17 cellular contexts compared by ENCODE assay signal in genomic region chr17:413706-414440, GRCh38. TPM values are rescaled to one million over a fixed set of nuclear protein-coding genes. Genes with fewer than 3 reads are reported as not detected.
DNase-seq lines count a peak whose midpoint lies in the region; ATAC-seq, FAIRE-seq and TF ChIP-seq lines count a peak whose summit lies in the region.
"Had no signal": no experiment of that assay in that cellular context is flagged by ENCODE, and none has a peak within 500 bp of the region (broad histone marks: within the 10 kb centered on the region; RNA-seq: fewer than 3 reads in every experiment).

No MANE protein-coding gene starts in this region.

- no peak for TF ChIP-seq POLR2A in GM12878 (IDR thresholded peaks at IDR 0.05; ENCODE audit: low read depth, low read length)

- intact Hi-C loops in GM12878 (cut with micrococcal nuclease; ENCODE audit: unreplicated experiment) = loop anchor here (5.0 kb wide), 1 partner anchor 273 kb away; no protein-coding TSS in a partner anchor

- RAD21 ChIA-PET in GM12878 (lab: Charles Lee; ENCODE audit: unreplicated experiment) = interaction anchor here (3.6 kb wide), 1 partner anchor 287 kb away, joined by 18 read pairs; no protein-coding TSS in a partner anchor

- peaks cover 5% of the 10 kb centered on the region for H3K27me3 Mint-ChIP-seq in activated naive CD4-positive, alpha-beta T cell treated with anti-CD3 and anti-CD28 coated beads, Interleukin-2, amount 10 ng/mL, durations not matched to agents 7 days and 5 days

- no peak overlapping the region for H2AFZ ChIP-seq in GM12878 (ENCODE audit: control insufficient read depth, low read depth, low read length)

- SMC1A ChIA-PET in GM12878 (lab: Charles Lee; ENCODE audit: uncharacterized antibody, unreplicated experiment) = interaction anchor here (0.6 to 1.2 kb wide), 2 partner anchors 112 to 286 kb away, joined by 3 to 6 read pairs; no protein-coding TSS in a partner anchor

- H3K4me2 ChIP-seq in GM12878 (ENCODE audit: control insufficient read depth, insufficient read depth) = peak overlapping the region; percentile 99; the same call in 1 of the 2 replicates

- peaks cover 16% of the 10 kb centered on the region for H3K79me2 ChIP-seq in GM12878 (ENCODE audit: control insufficient read depth, insufficient read depth, low read length)

- no peak for TF ChIP-seq CTCF in GM12878 (IDR thresholded peaks at IDR 0.05 in 2 of 3, conservative IDR thresholded peaks at IDR 0.05 in 1 of 3; ENCODE audit: control insufficient read depth in 2 of 3, extremely low read depth in 1 of 3, insufficient read depth in 1 of 3, low read depth in 3 of 3, low read length in 3 of 3)
- TF ChIP-seq CTCF in omental fat pad (IDR thresholded peaks at IDR 0.05) = no peak

- H3K27ac ChIP-seq in GM12878 (ENCODE audit: control insufficient read depth, insufficient read depth) = no peak overlapping the region
- H3K27ac ChIP-seq: coronary artery, left ventricle myocardium inferior, sigmoid colon had no signal

- TF ChIP-seq EP300 in GM12878 (IDR thresholded peaks at IDR 0.05; ENCODE audit: borderline replicate concordance in 1 of 2, control insufficient read depth in 1 of 2, low read depth in 2 of 2, low read length in 2 of 2) = no peak

- H3K36me3 Mint-ChIP-seq in activated naive CD4-positive, alpha-beta T cell treated with anti-CD3 and anti-CD28 coated beads, Interleukin-2, amount 10 ng/mL, durations not matched to agents 7 days and 5 days = peaks cover 50% of the 10 kb centered on the region
- peaks cover 44% of the 10 kb centered on the region for H3K36me3 Mint-ChIP-seq in stimulated activated effector memory CD8-positive, alpha-beta T cell treated with anti-CD3 and anti-CD28 coated beads, Interleukin-12 subunit alpha, Interleukin-12 subunit beta, amount 100 ng/mL, for 72 hours

- no peaks in the 10 kb centered on the region for H4K20me1 ChIP-seq in GM12878 (ENCODE audit: control insufficient read depth, insufficient read depth)

- no peaks in the 10 kb centered on the region for H3K9me3 Mint-ChIP-seq in activated naive CD4-positive, alpha-beta T cell treated with anti-CD3 and anti-CD28 coated beads, Interleukin-2, amount 10 ng/mL, durations not matched to agents 7 days and 5 days
- H3K9me3 Mint-ChIP-seq in stimulated activated effector memory CD8-positive, alpha-beta T cell treated with anti-CD3 and anti-CD28 coated beads, Interleukin-12 subunit alpha, Interleukin-12 subunit beta, amount 100 ng/mL, for 72 hours = no peaks in the 10 kb centered on the region

- H3K4me1 Mint-ChIP-seq in activated naive CD4-positive, alpha-beta T cell treated with anti-CD3 and anti-CD28 coated beads, Interleukin-2, amount 10 ng/mL, durations not matched to agents 7 days and 5 days = peaks cover 87% of the 10 kb centered on the region
- peaks cover 90% of the 10 kb centered on the region for H3K4me1 Mint-ChIP-seq in stimulated activated effector memory CD8-positive, alpha-beta T cell treated with anti-CD3 and anti-CD28 coated beads, Interleukin-12 subunit alpha, Interleukin-12 subunit beta, amount 100 ng/mL, for 72 hours

- H3K4me1 ChIP-seq in GM12878 (ENCODE audit: control insufficient read depth, insufficient read depth, low read length) = peaks cover 44% of the 10 kb centered on the region

- in situ Hi-C loops in GM12878 (cut with MboI) = loop anchor here (5.0 kb wide), 1 partner anchor 288 kb away; no protein-coding TSS in a partner anchor

- BruUV-seq in GM12878 (replicated peaks; lab: Mats Ljungman, UMichigan) = no TSS peak

- 75% methylated on average over 20 of the region's 26 CpGs for WGBS in GM12878 (ENCODE audit: insufficient coverage, insufficient replicate concordance, low lambda C conversion rate, missing lambda C conversion rate)

- peak overlapping the region; percentile 100 for H3K27ac Mint-ChIP-seq in activated naive CD4-positive, alpha-beta T cell treated with anti-CD3 and anti-CD28 coated beads, Interleukin-2, amount 10 ng/mL, durations not matched to agents 7 days and 5 days
- peak overlapping the region; percentile 96 for H3K27ac Mint-ChIP-seq in stimulated activated effector memory CD8-positive, alpha-beta T cell treated with anti-CD3 and anti-CD28 coated beads, Interleukin-12 subunit alpha, Interleukin-12 subunit beta, amount 100 ng/mL, for 72 hours

- no peak overlapping the region for H3K9ac ChIP-seq in GM12878 (ENCODE audit: control insufficient read depth, insufficient read depth, low read length)

- no peak for TF ChIP-seq RAD21 in GM12878 (IDR thresholded peaks at IDR 0.05; ENCODE audit: insufficient read depth, low read depth, low read length)

- no peaks in the 10 kb centered on the region for H3K27me3 ChIP-seq in GM12878 (replicated peaks in 1 of 2; ENCODE audit: control insufficient read depth in 2 of 2, insufficient read depth in 2 of 2, low read length in 1 of 2)
- H3K27me3 ChIP-seq: Peyer's patch, sigmoid colon had no signal

- DNase-seq in activated naive CD4-positive, alpha-beta T cell treated with anti-CD3 and anti-CD28 coated beads, Interleukin-2, amount 10 ng/mL, durations not matched to agents 7 days and 5 days = peak; percentile 35
- DNase-seq in activated naive CD4-positive, alpha-beta T cell treated with Interleukin-2 at 50 U/mL for 16 hours = no peak
- DNase-seq in UCSD-AML1 (lab: John Stamatoyannopoulos, UW; ENCODE audit: unreplicated experiment) = peak; percentile 76
- no peak for DNase-seq in GM12878 (ENCODE audit: low read depth, low spot score)
- no peak for DNase-seq in stimulated activated effector memory CD8-positive, alpha-beta T cell treated with anti-CD3 and anti-CD28 coated beads, Interleukin-12 subunit alpha, Interleukin-12 subunit beta, amount 100 ng/mL, for 72 hours (ENCODE audit: low spot score in 2 of 2)
- no peak for DNase-seq in LoVo (ENCODE audit: low spot score)
- no peak for DNase-seq in retina
- no peak for DNase-seq in omental fat pad (ENCODE audit: low spot score)
- DNase-seq: anterior cingulate cortex, left ventricle myocardium inferior, naive B cell, NCI-H1694, NCI-H526 treated with DMSO at 0.1 percent for 48 hours had no signal

- ATAC-seq in GM12878 = no peak
- no peak for ATAC-seq in stimulated activated effector memory CD8-positive, alpha-beta T cell treated with anti-CD3 and anti-CD28 coated beads, Interleukin-12 subunit alpha, Interleukin-12 subunit beta, amount 100 ng/mL, for 72 hours
- ATAC-seq in omental fat pad (ENCODE audit: low FRiP score) = no peak
- ATAC-seq: K562 had no signal

- peak overlapping the region; percentile 25 for H3K4me3 ChIP-seq in GM12878
- H3K4me3 ChIP-seq: coronary artery, K562, left ventricle myocardium inferior, sigmoid colon had no signal

- POLR2A ChIA-PET in GM12878 (lab: Charles Lee) = no interaction called here

- peak overlapping the region; percentile 80 for H3K4me3 Mint-ChIP-seq in activated naive CD4-positive, alpha-beta T cell treated with anti-CD3 and anti-CD28 coated beads, Interleukin-2, amount 10 ng/mL, durations not matched to agents 7 days and 5 days
- H3K4me3 Mint-ChIP-seq in stimulated activated effector memory CD8-positive, alpha-beta T cell treated with anti-CD3 and anti-CD28 coated beads, Interleukin-12 subunit alpha, Interleukin-12 subunit beta, amount 100 ng/mL, for 72 hours = peak overlapping the region; percentile 74

- no peaks in the 10 kb centered on the region for H3K36me3 ChIP-seq in GM12878 (ENCODE audit: control insufficient read depth in 2 of 2, insufficient read depth in 2 of 2, low read length in 1 of 2)
- H3K36me3 ChIP-seq: Peyer's patch had no signal

- H3K9me3 ChIP-seq in GM12878 (replicated peaks; ENCODE audit: control insufficient read depth, insufficient read depth, low read length) = no peaks in the 10 kb centered on the region; the same call in 2 of the 3 replicates
- H3K9me3 ChIP-seq: left ventricle myocardium inferior, Peyer's patch, sigmoid colon had no signal

- CTCF ChIA-PET in activated naive CD4-positive, alpha-beta T cell treated with anti-CD3 and anti-CD28 coated beads, Interleukin-2, amount 10 ng/mL, durations not matched to agents 7 days and 5 days (lab: Charles Lee) = interaction anchor here (0.8 to 1.6 kb wide), 3 partner anchors 285 to 317 kb away, joined by 3 to 7 read pairs (median 3); no protein-coding TSS in a partner anchor
- CTCF ChIA-PET in GM12878 (lab: Yijun Ruan, JAX) = interaction anchor here (0.9 to 4.4 kb wide), 3 partner anchors 9 to 286 kb away, joined by 3 to 58 read pairs (median 3); no protein-coding TSS in a partner anchor

- FAIRE-seq in GM12878 (lab: Jason Lieb, UNC) = no peak
- FAIRE-seq: K562 had no signal

TF ChIP-seq in GM12878, 131 proteins besides CTCF, POLR2A, EP300 and RAD21 (continues in another document):
- TF ChIP-seq EGR1 (IDR thresholded peaks at IDR 0.05; ENCODE audit: borderline replicate concordance in 1 of 2, low read depth in 2 of 2, low read length in 2 of 2) (no peak), TCF3 (IDR thresholded peaks at IDR 0.05; ENCODE audit: borderline replicate concordance, insufficient read depth, low read depth, low read length) (no peak)

RNA-seq across cellular contexts. Expression of gene RFLNB, which starts 31.9 kb away (rescaled TPM):
- 5.5 and 5.8 TPM in 2 replicates for total RNA-seq in GM12878 (2013; cell fraction: nucleolus; rRNA removed)
- 6.1 and 6.3 TPM in 2 replicates for total RNA-seq in GM12878 (2014; rRNA removed)
- 4.2 TPM in 2 replicates for total RNA-seq in GM12878 (2014; rRNA removed; fragmentation: Illumina TruSeq; extraction: Trizol)
- 5.6 and 6.1 TPM in 2 replicates for total RNA-seq in GM12878 (2021)
- polyA plus RNA-seq in GM12878 (2011; ENCODE audit: low read depth) = 2.7 TPM
- 3.2 and 4.0 TPM in 2 replicates for polyA plus RNA-seq in GM12878 (2011; rRNA removed)
- polyA plus RNA-seq in GM12878 (2011; cell fraction: cytosol; rRNA removed) = 4.4 and 4.5 TPM in 2 replicates
- 1.9 and 2.6 TPM in 2 replicates for polyA plus RNA-seq in GM12878 (2011; cell fraction: nucleus; rRNA removed)
- 4.1 and 7.7 TPM in 2 replicates for polyA plus RNA-seq in GM12878 (2012)
- polyA plus RNA-seq in GM12878 (2014; fragmentation: Illumina TruSeq; extraction: Trizol) = 2.0 and 2.8 TPM in 2 replicates
- polyA plus RNA-seq in GM12878 (2014; fragmentation: Nextera tagmentation; extraction: Ambion mirVana) = 1 to 10 TPM; 1.4 to 1.6 TPM
- polyA plus RNA-seq in GM12878 (2014; rRNA removed) = 3.6 and 3.8 TPM in 2 replicates
- polyA plus RNA-seq in GM12878 (2016; fragmentation: Nextera tagmentation; extraction: Ambion mirVana) = 1 to 10 TPM in 1 of 2 experiments, under 1 TPM in 1; 0.76 to 2.2 TPM
- 2.2 and 4.2 TPM in 2 replicates for polyA minus RNA-seq in GM12878 (2011; rRNA and poly(A)+ RNA removed)
- polyA minus RNA-seq in GM12878 (2011; cell fraction: cytosol; rRNA and poly(A)+ RNA removed) = 2.5 and 2.9 TPM in 2 replicates
- 0.48 and 0.57 TPM in 2 replicates for polyA minus RNA-seq in GM12878 (2011; cell fraction: nucleus; rRNA and poly(A)+ RNA removed)
- 10 to 100 TPM in 3 of 4 donors, 1 to 10 TPM in 1; 9.6 to 61.5 (median 30.9) TPM for total RNA-seq in omental fat pad

Comparison
In these comparisons a context has a peak if more than half of its experiments do, and no peak if none do; other contexts are left out.
1. DNase-seq: peak in activated naive CD4-positive, alpha-beta T cell treated with anti-CD3 and anti-CD28 coated beads, Interleukin-2, amount 10 ng/mL, durations not matched to agents 7 days and 5 days (single experiment) and UCSD-AML1 (single experiment); none in activated naive CD4-positive, alpha-beta T cell treated with Interleukin-2 at 50 U/mL for 16 hours (single experiment), GM12878 (single experiment), stimulated activated effector memory CD8-positive, alpha-beta T cell treated with anti-CD3 and anti-CD28 coated beads, Interleukin-12 subunit alpha, Interleukin-12 subunit beta, amount 100 ng/mL, for 72 hours (0 of 2), LoVo (single experiment), retina (single experiment) and omental fat pad (single experiment).